9 cellular contexts compared by ENCODE assay signal in the genomic region with DNA sequence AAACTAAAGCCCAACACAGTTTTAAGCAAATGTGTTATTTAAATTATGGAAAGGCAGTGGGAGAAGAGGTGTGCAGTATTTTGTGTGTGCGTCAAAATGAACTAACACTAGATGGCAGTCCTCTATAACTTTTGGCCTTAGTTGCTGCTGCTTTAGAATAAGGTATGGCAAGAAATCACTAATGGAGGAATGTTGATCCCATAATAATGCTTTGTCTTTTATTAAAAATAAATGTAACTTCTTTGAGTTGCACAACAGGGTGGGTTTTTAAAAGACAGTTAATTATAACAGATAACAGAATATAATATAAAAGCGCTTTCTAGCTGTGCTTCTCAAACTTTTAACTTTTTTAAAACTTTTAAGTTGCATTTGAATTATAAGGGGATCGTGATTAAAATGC. TPM values are rescaled to one million over a fixed set of nuclear protein-coding genes. Genes with fewer than 3 reads are reported as not detected.
A peak's percentile ranks its signal among the peaks of the same experiment; 100 is the strongest.
DNase-seq lines count a peak whose midpoint lies in the region; ATAC-seq and TF ChIP-seq lines count a peak whose summit lies in the region.
"Had no signal": no experiment of that assay in that cellular context is flagged by ENCODE, and none has a peak within 500 bp of the region (broad histone marks: within the 10 kb centered on the region; RNA-seq: fewer than 3 reads in every experiment).

No MANE protein-coding gene starts in this region.

- no peaks in the 10 kb centered on the region for H3K9me2 ChIP-seq in SU-DHL-6 (replicated peaks; ENCODE audit: insufficient read depth, low read length)

- H3K4me3 Mint-ChIP-seq in activated CD4-positive, alpha-beta T cell treated with anti-CD3 and anti-CD28 coated beads, Interleukin-2, amount 10 ng/mL, durations not matched to agents 24 days and 14 days: no peak overlapping the region
- H3K4me3 Mint-ChIP-seq: stimulated activated naive CD8-positive, alpha-beta T cell treated with anti-CD3 and anti-CD28 coated beads, Interleukin-15, Interleukin-2, amounts not matched to agents 100 ng/mL and 50 ng/mL, for 24 hours had no signal

- no peak for ATAC-seq in gastroesophageal sphincter
- ATAC-seq in activated naive CD4-positive, alpha-beta T cell treated with anti-CD3 and anti-CD28 coated beads, Interleukin-2, amount 50 U/mL, for 72 hours: no peak

- 70 to 72% methylated on average over 3 of the region's 3 CpGs for WGBS in gastroesophageal sphincter (ENCODE audit: low coverage in 1 of 2), 2 donors

- TF ChIP-seq CTCF in HEK293 (tag by site-specific recombination; IDR thresholded peaks at IDR 0.05): no peak
- peak; percentile 77 for TF ChIP-seq CTCF in NB4 (IDR thresholded peaks at IDR 0.05; ENCODE audit: low read depth, low read length)
- peak; percentile 87 for TF ChIP-seq CTCF in SU-DHL-6 (IDR thresholded peaks at IDR 0.05; ENCODE audit: insufficient read depth, low read length, poor library complexity, severe bottlenecking)
- peak; percentile 21 to 68 (median 56) for TF ChIP-seq CTCF in gastroesophageal sphincter (IDR thresholded peaks at IDR 0.05)
- TF ChIP-seq CTCF in retinal pigment epithelial cell (conservative IDR thresholded peaks at IDR 0.05; ENCODE audit: low read depth, low read length): peak; percentile 68

- H3K27ac Mint-ChIP-seq in activated CD4-positive, alpha-beta T cell treated with anti-CD3 and anti-CD28 coated beads, Interleukin-2, amount 10 ng/mL, durations not matched to agents 24 days and 14 days: no peak overlapping the region
- H3K27ac Mint-ChIP-seq in activated naive CD4-positive, alpha-beta T cell treated with anti-CD3 and anti-CD28 coated beads, Interleukin-2, amount 50 U/mL, for 72 hours: no peak overlapping the region
- H3K27ac Mint-ChIP-seq: stimulated activated naive CD8-positive, alpha-beta T cell treated with anti-CD3 and anti-CD28 coated beads, Interleukin-15, Interleukin-2, amounts not matched to agents 100 ng/mL and 50 ng/mL, for 24 hours had no signal

- H3K4me1 ChIP-seq in HEK293 (ENCODE audit: control insufficient read depth, insufficient read depth, low read length) (no peaks in the 10 kb centered on the region), gastroesophageal sphincter (peaks cover 0 to 13% (median 0%) of the 10 kb centered on the region in 3 donors)

- no peaks in the 10 kb centered on the region for H4K20me1 ChIP-seq in SU-DHL-6 (ENCODE audit: low read depth, low read length)

- POLR2A ChIA-PET in HEK293 (lab: Yijun Ruan, JAX): interaction anchor here (0.6 kb wide), 1 partner anchor 253 kb away, joined by 4 read pairs; no protein-coding TSS in a partner anchor

- H3K9me3 ChIP-seq in HEK293 (ENCODE audit: control insufficient read depth, insufficient read depth, low read depth, low read length): no peaks in the 10 kb centered on the region
- no peaks in the 10 kb centered on the region for H3K9me3 ChIP-seq in SU-DHL-6 (ENCODE audit: insufficient read depth, low read length)
- H3K9me3 ChIP-seq in gastroesophageal sphincter: no peaks in the 10 kb centered on the region

- intact Hi-C loops in activated CD4-positive, alpha-beta T cell treated with anti-CD3 and anti-CD28 coated beads, Interleukin-2, amount 10 ng/mL, durations not matched to agents 24 days and 14 days (cut with micrococcal nuclease): loop anchor here (1.0 to 10.0 kb wide), 2 partner anchors 559 to 748 kb away; no protein-coding TSS in a partner anchor

- H2AFZ ChIP-seq in SU-DHL-6 (ENCODE audit: low read depth, low read length, severe bottlenecking): no peak overlapping the region

- H3K36me3 Mint-ChIP-seq in activated CD4-positive, alpha-beta T cell treated with anti-CD3 and anti-CD28 coated beads, Interleukin-2, amount 10 ng/mL, durations not matched to agents 24 days and 14 days (ENCODE audit: low read depth): no peaks in the 10 kb centered on the region
- H3K36me3 Mint-ChIP-seq in activated naive CD4-positive, alpha-beta T cell treated with anti-CD3 and anti-CD28 coated beads, Interleukin-2, amount 50 U/mL, for 72 hours: peaks cover 0 to 5% of the 10 kb centered on the region in 2 donors

- H3K9me3 Mint-ChIP-seq in activated CD4-positive, alpha-beta T cell treated with anti-CD3 and anti-CD28 coated beads, Interleukin-2, amount 10 ng/mL, durations not matched to agents 24 days and 14 days: no peaks in the 10 kb centered on the region
- no peaks in the 10 kb centered on the region for H3K9me3 Mint-ChIP-seq in activated naive CD4-positive, alpha-beta T cell treated with anti-CD3 and anti-CD28 coated beads, Interleukin-2, amount 50 U/mL, for 72 hours

- no peaks in the 10 kb centered on the region for H3F3A ChIP-seq in SU-DHL-6 (ENCODE audit: insufficient read depth)

- H3K27ac ChIP-seq in HEK293 (ENCODE audit: extremely low read depth, low read depth, low read length) (no peak overlapping the region), SU-DHL-6 (ENCODE audit: low read depth, low read length) (no peak overlapping the region), gastroesophageal sphincter (no peak overlapping the region)

- H3K4me3 ChIP-seq in HEK293 (ENCODE audit: low read depth, low read length) (no peak overlapping the region), NB4 (ENCODE audit: low read depth, low read length) (no peak overlapping the region), SU-DHL-6 (ENCODE audit: insufficient read depth, low read length, poor library complexity, severe bottlenecking) (no peak overlapping the region), gastroesophageal sphincter (no peak overlapping the region), retinal pigment epithelial cell (ENCODE audit: low read length) (peak overlapping the region; percentile 39)

- H3K9ac ChIP-seq in SU-DHL-6 (ENCODE audit: low read length): no peak overlapping the region

- H3K4me2 ChIP-seq in SU-DHL-6 (ENCODE audit: low read depth, low read length, poor library complexity, severe bottlenecking): no peak overlapping the region

- peaks cover 3% of the 10 kb centered on the region for H3K4me1 Mint-ChIP-seq in activated CD4-positive, alpha-beta T cell treated with anti-CD3 and anti-CD28 coated beads, Interleukin-2, amount 10 ng/mL, durations not matched to agents 24 days and 14 days

- no peaks in the 10 kb centered on the region for H3K27me3 Mint-ChIP-seq in activated CD4-positive, alpha-beta T cell treated with anti-CD3 and anti-CD28 coated beads, Interleukin-2, amount 10 ng/mL, durations not matched to agents 24 days and 14 days
- H3K27me3 Mint-ChIP-seq: stimulated activated naive CD8-positive, alpha-beta T cell treated with anti-CD3 and anti-CD28 coated beads, Interleukin-15, Interleukin-2, amounts not matched to agents 100 ng/mL and 50 ng/mL, for 24 hours had no signal

- H3K27me3 ChIP-seq in SU-DHL-6 (ENCODE audit: low read length) (no peaks in the 10 kb centered on the region), gastroesophageal sphincter (no peaks in the 10 kb centered on the region)

- DNase-seq in activated CD4-positive, alpha-beta T cell treated with anti-CD3 and anti-CD28 coated beads, Interleukin-2, amount 10 ng/mL, durations not matched to agents 24 days and 14 days: peak; percentile 69
- no peak for DNase-seq in activated CD4-positive, alpha-beta T cell treated with anti-CD3 and anti-CD28 coated beads for 48 hours
- peak; percentile 70 for DNase-seq in NB4 (ENCODE audit: low read depth)
- peak; percentile 23 for DNase-seq in retinal pigment epithelial cell (ENCODE audit: low read depth)
- DNase-seq in activated naive CD4-positive, alpha-beta T cell treated with anti-CD3 and anti-CD28 coated beads, Interleukin-2, amount 50 U/mL, for 72 hours (ENCODE audit: low spot score in 2 of 2): no peak

- CTCF ChIA-PET in HEK293 (lab: Yijun Ruan, JAX): interaction anchor here (0.6 to 2.2 kb wide), 22 partner anchors 8 to 902 kb away, joined by 3 to 16 read pairs (median 4); no protein-coding TSS in a partner anchor

- TF ChIP-seq POLR2A in NB4 (IDR thresholded peaks at IDR 0.05; ENCODE audit: extremely low read depth, insufficient read length) (no peak), gastroesophageal sphincter (IDR thresholded peaks at IDR 0.05) (no peak)

- H3K79me2 ChIP-seq in SU-DHL-6 (ENCODE audit: insufficient read depth, low read length): no peaks in the 10 kb centered on the region

- no peaks in the 10 kb centered on the region for H3K36me3 ChIP-seq in HEK293 (ENCODE audit: control insufficient read depth in 2 of 2, insufficient read depth in 1 of 2, low read length in 2 of 2)
- no peaks in the 10 kb centered on the region for H3K36me3 ChIP-seq in SU-DHL-6 (ENCODE audit: low read length)
- peaks cover 0 to 5% of the 10 kb centered on the region in 2 donors for H3K36me3 ChIP-seq in gastroesophageal sphincter

- no peak for TF ChIP-seq EP300 in gastroesophageal sphincter (IDR thresholded peaks at IDR 0.05)

TF ChIP-seq in HEK293, 187 proteins besides CTCF, POLR2A, EP300 and RAD21:
- TF ChIP-seq ZNF654 (tag by site-specific recombination; IDR thresholded peaks at IDR 0.05; ENCODE audit: low read depth) (peak; percentile 78), ZNF571 (tag by site-specific recombination; IDR thresholded peaks at IDR 0.05) (no peak)

RNA-seq across cellular contexts. Expression of a gene that starts 56.4 kb away (rescaled TPM):
- total RNA-seq in activated CD4-positive, alpha-beta T cell treated with anti-CD3 and anti-CD28 coated beads, Interleukin-2, amount 10 ng/mL, durations not matched to agents 24 days and 14 days: 4.2 and 4.3 TPM in 2 replicates
- total RNA-seq in gastroesophageal sphincter: 10 to 100 TPM; 11.2 to 34.5 (median 20.4) TPM
- 10 to 100 TPM in 1 of 2 donors, 1 to 10 TPM in 1; 9.6 to 14.4 TPM for total RNA-seq in activated naive CD4-positive, alpha-beta T cell treated with anti-CD3 and anti-CD28 coated beads, Interleukin-2, amount 50 U/mL, for 72 hours

Comparison
In these comparisons a context has a peak if more than half of its experiments do, and no peak if none do; other contexts are left out.
1. DNase-seq: peak in activated CD4-positive, alpha-beta T cell treated with anti-CD3 and anti-CD28 coated beads, Interleukin-2, amount 10 ng/mL, durations not matched to agents 24 days and 14 days (single experiment), NB4 (single experiment) and retinal pigment epithelial cell (single experiment); none in activated CD4-positive, alpha-beta T cell treated with anti-CD3 and anti-CD28 coated beads for 48 hours (single experiment) and activated naive CD4-positive, alpha-beta T cell treated with anti-CD3 and anti-CD28 coated beads, Interleukin-2, amount 50 U/mL, for 72 hours (0 of 2).